8 cellular contexts compared by ENCODE assay signal in genomic region chr4:146059865-146060264, GRCh38.
A peak's percentile ranks its signal among the peaks of the same experiment; 100 is the strongest.
DNase-seq lines count a peak whose midpoint lies in the region; ATAC-seq, FAIRE-seq and TF ChIP-seq lines count a peak whose summit lies in the region.

No MANE protein-coding gene starts in this region.

- H3F3A ChIP-seq in OCI-LY1 (ENCODE audit: insufficient read depth, low read length) = no peaks in the 10 kb centered on the region

- H3K9me2 ChIP-seq in OCI-LY1 (ENCODE audit: low read depth, low read length) (no peaks in the 10 kb centered on the region), hepatocyte (replicated peaks; ENCODE audit: insufficient read depth) (no peaks in the 10 kb centered on the region)

- WGBS in hepatocyte (ENCODE audit: low lambda C conversion rate, missing lambda C conversion rate) = 91% methylated on average over 3 of the region's 3 CpGs

- H3K4me1 ChIP-seq in OCI-LY1 (ENCODE audit: insufficient read depth, low read length, severe bottlenecking) (peaks cover 60% of the 10 kb centered on the region), hepatocyte (ENCODE audit: insufficient read depth) (no peaks in the 10 kb centered on the region)

- TF ChIP-seq CTCF in OCI-LY1 (IDR thresholded peaks at IDR 0.05; ENCODE audit: low read length) (no peak), dorsolateral prefrontal cortex (IDR thresholded peaks at IDR 0.05 in 54 of 56, conservative IDR thresholded peaks at IDR 0.05 in 2 of 56; ENCODE audit: low read depth in 1 of 56, partially characterized antibody in 56 of 56) (no peak), hepatocyte (IDR thresholded peaks at IDR 0.05; ENCODE audit: poor library complexity) (no peak), omental fat pad (IDR thresholded peaks at IDR 0.05) (no peak)

- in situ Hi-C loops in Caki2 (cut with HindIII; ENCODE audit: low pct_unique_long_range_greater_than_20kb, low sequenced_read_pairs) = no loop called here

- H3K27me3 ChIP-seq in OCI-LY1 (ENCODE audit: insufficient read depth, low read length) = no peaks in the 10 kb centered on the region
- peaks cover 0 to 14% (median 0%) of the 10 kb centered on the region in 45 donors for H3K27me3 ChIP-seq in dorsolateral prefrontal cortex
- H3K27me3 ChIP-seq in hepatocyte = peaks cover 4% of the 10 kb centered on the region

- peak overlapping the region; percentile 87 for H3K27ac ChIP-seq in OCI-LY1 (ENCODE audit: low read depth, low read length, poor library complexity, severe bottlenecking)
- H3K27ac ChIP-seq in dorsolateral prefrontal cortex = no peak overlapping the region
- no peak overlapping the region for H3K27ac ChIP-seq in hepatocyte

- H2AFZ ChIP-seq in OCI-LY1 (ENCODE audit: low read length) = no peak overlapping the region
- no peak overlapping the region for H2AFZ ChIP-seq in hepatocyte

- H3K4me3 ChIP-seq in OCI-LY1 (ENCODE audit: low read depth, low read length, poor library complexity, severe bottlenecking) = peak overlapping the region; percentile 45
- H3K4me3 ChIP-seq in dorsolateral prefrontal cortex = no peak overlapping the region
- no peak overlapping the region for H3K4me3 ChIP-seq in hepatocyte

- H3K4me2 ChIP-seq in OCI-LY1 (ENCODE audit: low read length) (peak overlapping the region; percentile 52), hepatocyte (no peak overlapping the region)

- peak; percentile 73 for ATAC-seq in HG02938 (IDR thresholded peaks at IDR 0.05; ENCODE audit: unreplicated experiment)
- no peak for ATAC-seq in omental fat pad (ENCODE audit: low FRiP score)

- intact Hi-C loops in dorsolateral prefrontal cortex (cut with DNase I) = no loop called here

- no peaks in the 10 kb centered on the region for H4K20me1 ChIP-seq in OCI-LY1 (ENCODE audit: insufficient read depth, low read length)
- no peaks in the 10 kb centered on the region for H4K20me1 ChIP-seq in hepatocyte (ENCODE audit: insufficient read depth, poor library complexity, severe bottlenecking)

- peak; percentile 15 for DNase-seq in Caki2 (ENCODE audit: low read depth)
- peak; percentile 14 for DNase-seq in GM19239 (ENCODE audit: insufficient read length, low spot score)
- DNase-seq in activated naive CD4-positive, alpha-beta T cell (lab: John Stamatoyannopoulos, UW) = no peak
- no peak for DNase-seq in dorsolateral prefrontal cortex
- no peak for DNase-seq in hepatocyte (ENCODE audit: low spot score)
- DNase-seq in omental fat pad (ENCODE audit: low spot score) = no peak

- H3K36me3 ChIP-seq in OCI-LY1 (ENCODE audit: insufficient read depth, low read length) (no peaks in the 10 kb centered on the region), hepatocyte (replicated peaks; ENCODE audit: insufficient read depth, low read depth) (no peaks in the 10 kb centered on the region)

- peak; percentile 100 for FAIRE-seq in GM19239 (lab: Jason Lieb, UNC)

- no peaks in the 10 kb centered on the region for H3K79me2 ChIP-seq in OCI-LY1 (ENCODE audit: insufficient read depth, low read length)
- H3K79me2 ChIP-seq in hepatocyte = no peaks in the 10 kb centered on the region

- H3K9me3 ChIP-seq in OCI-LY1 (ENCODE audit: low read length) (no peaks in the 10 kb centered on the region), hepatocyte (ENCODE audit: low read depth) (no peaks in the 10 kb centered on the region)

- no peak overlapping the region; the same call in 1 of the 2 replicates for H3K9ac ChIP-seq in OCI-LY1 (ENCODE audit: low read length)

Comparison
In these comparisons a context has a peak if more than half of its experiments do, and no peak if none do; other contexts are left out.
1. DNase-seq: peak in Caki2 (single experiment) and GM19239 (single experiment); none in activated naive CD4-positive, alpha-beta T cell (0 of 4), dorsolateral prefrontal cortex (0 of 10), hepatocyte (single experiment) and omental fat pad (single experiment).